ENCODE assay signal across 22 cellular contexts in genomic region chr6:69827491-69827890, GRCh38. TPM values are rescaled to one million over a fixed set of nuclear protein-coding genes. Genes with fewer than 3 reads are reported as not detected.
DNase-seq lines count a peak whose midpoint lies in the region; ATAC-seq and TF ChIP-seq lines count a peak whose summit lies in the region.
"Had no signal": no experiment of that assay in that cellular context is flagged by ENCODE, and none has a peak within 500 bp of the region (broad histone marks: within the 10 kb centered on the region; RNA-seq: fewer than 3 reads in every experiment).

No MANE protein-coding gene starts in this region.

- dilution Hi-C loops in mammary epithelial cell (cut with HindIII; ENCODE audit: low sequenced_read_pairs): no loop called here

- no peak overlapping the region for H3K27ac Mint-ChIP-seq in activated CD4-positive, alpha-beta memory T cell treated with anti-CD3 and anti-CD28 coated beads, Interleukin-2, amount 10 ng/mL, durations not matched to agents 7 days and 5 days
- H3K27ac Mint-ChIP-seq: activated T-helper 17 cell treated with anti-CD3 and anti-CD28 coated beads, Interleukin-2, amount 50 U/mL, for 72 hours; CD4-positive, alpha-beta memory T cell; natural killer cell treated with Interleukin-12 subunit alpha and Interleukin-12 subunit beta and Interleukin-15 and Interleukin-18, amount 100 ng/mL, for 72 hours; stimulated activated naive B cell treated with anti-CD40 and anti-IgM and Interleukin-4, amounts not matched to agents 10 μg/mL and 1 μg/mL and 100 μg/mL, for 72 hours had no signal

- no peak overlapping the region for H3K4me2 ChIP-seq in mammary epithelial cell (ENCODE audit: insufficient read depth, low read depth, low read length)

- H2AFZ ChIP-seq in mammary epithelial cell (ENCODE audit: low read depth, low read length): no peak overlapping the region

- H3K36me3 ChIP-seq in mammary epithelial cell (ENCODE audit: insufficient read depth, low read length) (no peaks in the 10 kb centered on the region), breast epithelium (no peaks in the 10 kb centered on the region), adipocyte (ENCODE audit: control insufficient read depth, insufficient read depth, low read length, severe bottlenecking) (no peaks in the 10 kb centered on the region)
- H3K36me3 ChIP-seq: WERI-Rb-1 had no signal

- peaks cover 2% of the 10 kb centered on the region for H3K27me3 Mint-ChIP-seq in activated CD4-positive, alpha-beta memory T cell treated with anti-CD3 and anti-CD28 coated beads, Interleukin-2, amount 10 ng/mL, durations not matched to agents 7 days and 5 days
- H3K27me3 Mint-ChIP-seq: activated T-helper 17 cell treated with anti-CD3 and anti-CD28 coated beads, Interleukin-2, amount 50 U/mL, for 72 hours; CD4-positive, alpha-beta memory T cell; stimulated activated naive B cell treated with anti-CD40 and anti-IgM and Interleukin-4, amounts not matched to agents 10 μg/mL and 1 μg/mL and 100 μg/mL, for 72 hours had no signal

- no peaks in the 10 kb centered on the region for H3K36me3 Mint-ChIP-seq in activated CD4-positive, alpha-beta memory T cell treated with anti-CD3 and anti-CD28 coated beads, Interleukin-2, amount 10 ng/mL, durations not matched to agents 7 days and 5 days (ENCODE audit: low read depth)
- H3K36me3 Mint-ChIP-seq: CD4-positive, alpha-beta memory T cell; natural killer cell treated with Interleukin-12 subunit alpha and Interleukin-12 subunit beta and Interleukin-15 and Interleukin-18, amount 100 ng/mL, for 72 hours had no signal

- intact Hi-C loops in mammary epithelial cell (cut with micrococcal nuclease) (no loop called here), breast epithelium (cut with DNase I; ENCODE audit: low total_unique reads) (no loop called here)

- POLR2A ChIA-PET in activated CD4-positive, alpha-beta memory T cell treated with anti-CD3 and anti-CD28 coated beads, Interleukin-2, amount 10 ng/mL, durations not matched to agents 7 days and 5 days (lab: Charles Lee): no interaction called here

- H3K4me3 Mint-ChIP-seq in activated CD4-positive, alpha-beta memory T cell treated with anti-CD3 and anti-CD28 coated beads, Interleukin-2, amount 10 ng/mL, durations not matched to agents 7 days and 5 days: no peak overlapping the region
- H3K4me3 Mint-ChIP-seq: activated T-helper 17 cell treated with anti-CD3 and anti-CD28 coated beads, Interleukin-2, amount 50 U/mL, for 72 hours; CD4-positive, alpha-beta memory T cell; natural killer cell treated with Interleukin-12 subunit alpha and Interleukin-12 subunit beta and Interleukin-15 and Interleukin-18, amount 100 ng/mL, for 72 hours; stimulated activated naive B cell treated with anti-CD40 and anti-IgM and Interleukin-4, amounts not matched to agents 10 μg/mL and 1 μg/mL and 100 μg/mL, for 72 hours had no signal

- H3K9me3 ChIP-seq in mammary epithelial cell (replicated peaks; ENCODE audit: insufficient read depth, low read length): no peaks in the 10 kb centered on the region
- no peaks in the 10 kb centered on the region for H3K9me3 ChIP-seq in breast epithelium
- H3K9me3 ChIP-seq in adipocyte (ENCODE audit: control insufficient read depth, low read length): no peaks in the 10 kb centered on the region
- H3K9me3 ChIP-seq: psoas muscle had no signal

- H3K27me3 ChIP-seq in mammary epithelial cell (ENCODE audit: insufficient read depth, low read length): peaks cover 5% of the 10 kb centered on the region
- H3K27me3 ChIP-seq in breast epithelium: no peaks in the 10 kb centered on the region
- no peaks in the 10 kb centered on the region for H3K27me3 ChIP-seq in adipocyte (replicated peaks; ENCODE audit: control insufficient read depth, insufficient read depth, low read length)

- H3K27ac ChIP-seq in mammary epithelial cell (ENCODE audit: insufficient read depth, low read depth, low read length): no peak overlapping the region
- H3K27ac ChIP-seq in breast epithelium: no peak overlapping the region
- H3K27ac ChIP-seq: psoas muscle, WERI-Rb-1 had no signal

- TF ChIP-seq CTCF in mammary epithelial cell (conservative IDR thresholded peaks at IDR 0.05 in 1 of 2, IDR thresholded peaks at IDR 0.05 in 1 of 2; ENCODE audit: extremely low read depth in 1 of 2, insufficient read depth in 1 of 2, low read depth in 1 of 2, low read length in 2 of 2) (no peak), breast epithelium (IDR thresholded peaks at IDR 0.05) (no peak), fibroblast of the aortic adventitia (IDR thresholded peaks at IDR 0.05; ENCODE audit: insufficient read depth, low read length) (no peak), GM20000 (IDR thresholded peaks at IDR 0.05; ENCODE audit: extremely low read depth, missing control alignments) (no peak)

- no peaks in the 10 kb centered on the region for H3K79me2 ChIP-seq in mammary epithelial cell (ENCODE audit: insufficient read depth, low read length)

- no peak for TF ChIP-seq POLR2A in breast epithelium (IDR thresholded peaks at IDR 0.05)

- H3K4me1 Mint-ChIP-seq in activated CD4-positive, alpha-beta memory T cell treated with anti-CD3 and anti-CD28 coated beads, Interleukin-2, amount 10 ng/mL, durations not matched to agents 7 days and 5 days: no peaks in the 10 kb centered on the region
- H3K4me1 Mint-ChIP-seq: activated T-helper 17 cell treated with anti-CD3 and anti-CD28 coated beads, Interleukin-2, amount 50 U/mL, for 72 hours; CD4-positive, alpha-beta memory T cell had no signal

- CTCF ChIA-PET in mammary epithelial cell (lab: Charles Lee; ENCODE audit: low non-redundant PET): no interaction called here
- CTCF ChIA-PET in activated CD4-positive, alpha-beta memory T cell treated with anti-CD3 and anti-CD28 coated beads, Interleukin-2, amount 10 ng/mL, durations not matched to agents 7 days and 5 days (lab: Charles Lee): no interaction called here

- H3K9me3 Mint-ChIP-seq in activated CD4-positive, alpha-beta memory T cell treated with anti-CD3 and anti-CD28 coated beads, Interleukin-2, amount 10 ng/mL, durations not matched to agents 7 days and 5 days: no peaks in the 10 kb centered on the region
- H3K9me3 Mint-ChIP-seq: activated T-helper 17 cell treated with anti-CD3 and anti-CD28 coated beads, Interleukin-2, amount 50 U/mL, for 72 hours; CD4-positive, alpha-beta memory T cell; natural killer cell treated with Interleukin-12 subunit alpha and Interleukin-12 subunit beta and Interleukin-15 and Interleukin-18, amount 100 ng/mL, for 72 hours; stimulated activated naive B cell treated with anti-CD40 and anti-IgM and Interleukin-4, amounts not matched to agents 10 μg/mL and 1 μg/mL and 100 μg/mL, for 72 hours had no signal

- H3K9ac ChIP-seq in mammary epithelial cell (ENCODE audit: insufficient read depth, low read length): no peak overlapping the region
- H3K9ac ChIP-seq in adipocyte (ENCODE audit: low read length): no peak overlapping the region

- no peak overlapping the region for H3K4me3 ChIP-seq in mammary epithelial cell (replicated peaks in 1 of 3; ENCODE audit: insufficient read depth in 1 of 3, low read depth in 2 of 3, low read length in 3 of 3)
- H3K4me3 ChIP-seq in breast epithelium: no peak overlapping the region
- H3K4me3 ChIP-seq in adipocyte (ENCODE audit: low read length): peak overlapping the region; percentile 17
- H3K4me3 ChIP-seq in fibroblast of the aortic adventitia (ENCODE audit: low read depth, low read length): no peak overlapping the region
- H3K4me3 ChIP-seq: psoas muscle had no signal

- peak; percentile 3 for DNase-seq in mammary epithelial cell
- no peak for DNase-seq in breast epithelium (ENCODE audit: low spot score in 2 of 2)
- DNase-seq in adipocyte (ENCODE audit: low read depth): peak; percentile 79
- peak; percentile 81 for DNase-seq in fibroblast of the aortic adventitia (ENCODE audit: low read depth)
- no peak for DNase-seq in activated CD4-positive, alpha-beta memory T cell treated with anti-CD3 and anti-CD28 coated beads, Interleukin-2, amount 10 ng/mL, durations not matched to agents 7 days and 5 days
- DNase-seq in GM20000 (ENCODE audit: low spot score): no peak
- no peak for DNase-seq in glomerular visceral epithelial cell (ENCODE audit: extremely low spot score)
- DNase-seq: activated CD8-positive, alpha-beta memory T cell treated with anti-CD3 and anti-CD28 coated beads for 24 hours; CD4-positive, alpha-beta memory T cell; DMS79; head of caudate nucleus; NCI-H1694 treated with DMSO at 0.1 percent for 48 hours; psoas muscle; stimulated activated naive B cell treated with anti-CD40 and anti-IgM and Interleukin-4, amounts not matched to agents 10 μg/mL and 1 μg/mL and 100 μg/mL, for 72 hours; WERI-Rb-1 had no signal

- no peaks in the 10 kb centered on the region for H4K20me1 ChIP-seq in mammary epithelial cell (ENCODE audit: insufficient read depth, low read length)

- ATAC-seq in HG03457 (IDR thresholded peaks at IDR 0.05; ENCODE audit: unreplicated experiment): no peak
- ATAC-seq: activated T-helper 17 cell treated with anti-CD3 and anti-CD28 coated beads, Interleukin-2, amount 50 U/mL, for 72 hours; natural killer cell treated with Interleukin-12 subunit alpha and Interleukin-12 subunit beta and Interleukin-15 and Interleukin-18, amount 100 ng/mL, for 72 hours; psoas muscle; Right ventricle myocardium inferior; stimulated activated naive B cell treated with anti-CD40 and anti-IgM and Interleukin-4, amounts not matched to agents 10 μg/mL and 1 μg/mL and 100 μg/mL, for 72 hours had no signal

- in situ Hi-C loops in mammary epithelial cell (cut with MboI; ENCODE audit: low sequenced_read_pairs in 2 of 2): loop anchor here in 1 of 2 donors (25.0 kb wide), 1 partner anchor 285 kb away; no protein-coding TSS in a partner anchor

- H3K4me1 ChIP-seq in mammary epithelial cell (ENCODE audit: insufficient read depth, low read length) (no peaks in the 10 kb centered on the region), breast epithelium (no peaks in the 10 kb centered on the region), adipocyte (ENCODE audit: control insufficient read depth, insufficient read depth, low read length) (peaks cover 23% of the 10 kb centered on the region)
- H3K4me1 ChIP-seq: psoas muscle had no signal

- no TSS peak for BruUV-seq in mammary epithelial cell (replicated peaks; lab: Mats Ljungman, UMichigan)

RNA-seq across cellular contexts. Expression of gene LMBRD1, which starts 30.7 kb away (rescaled TPM):
- total RNA-seq in mammary epithelial cell (10 to 100 TPM; 17.7 to 30.0 TPM), breast epithelium (10 to 100 TPM; 53.4 to 88.7 (median 75.7) TPM), fibroblast of the aortic adventitia (ENCODE audit: low replicate concordance) (25.7 and 47.6 TPM in 2 replicates)
- 8.6 TPM for polyA plus RNA-seq in mammary epithelial cell
- 31.4 TPM for polyA minus RNA-seq in mammary epithelial cell
- total RNA-seq in activated CD4-positive, alpha-beta memory T cell treated with anti-CD3 and anti-CD28 coated beads, Interleukin-2, amount 10 ng/mL, durations not matched to agents 7 days and 5 days: 10 to 100 TPM; 30.0 to 30.7 TPM

RNA-seq across cellular contexts. Expression of gene COL19A1, which starts 38.9 kb away (rescaled TPM):
- total RNA-seq in mammary epithelial cell (under 1 TPM in 1 of 2 donors, not detected in 1; 0.17 TPM), breast epithelium (under 1 TPM in 2 of 3 donors, not detected in 1; 0.15 to 0.66 TPM), fibroblast of the aortic adventitia (ENCODE audit: low replicate concordance) (under 0.01 and 0.09 TPM in 2 replicates)
- polyA plus RNA-seq in mammary epithelial cell: not detected
- not detected for polyA minus RNA-seq in mammary epithelial cell
- total RNA-seq in activated CD4-positive, alpha-beta memory T cell treated with anti-CD3 and anti-CD28 coated beads, Interleukin-2, amount 10 ng/mL, durations not matched to agents 7 days and 5 days: under 1 TPM; 0.03 TPM
- total RNA-seq: A172; CD4-positive, alpha-beta memory T cell; endothelial cell of umbilical vein; T-helper 1 cell treated with Interleukin-12 subunit alpha and Interleukin-12 subunit beta and Interleukin-4 antibody, amounts not matched to agents 30 ng/mL and 1 ng/mL, for 36 hours had no signal
- polyA plus RNA-seq: endothelial cell of umbilical vein had no signal

Comparison
In these comparisons a context has a peak if more than half of its experiments do, and no peak if none do; other contexts are left out.
1. DNase-seq: peak in mammary epithelial cell (single experiment), adipocyte (single experiment) and fibroblast of the aortic adventitia (single experiment); none in breast epithelium (0 of 2), activated CD4-positive, alpha-beta memory T cell treated with anti-CD3 and anti-CD28 coated beads, Interleukin-2, amount 10 ng/mL, durations not matched to agents 7 days and 5 days (single experiment), GM20000 (single experiment) and glomerular visceral epithelial cell (single experiment).